Comparison of ENCODE assay signal across 9 cellular contexts in genomic region chr1:2313651-2314296, GRCh38.
A peak's percentile ranks its signal among the peaks of the same experiment; 100 is the strongest.
DNase-seq lines count a peak whose midpoint lies in the region; ATAC-seq and TF ChIP-seq lines count a peak whose summit lies in the region.
"Had no signal": no experiment of that assay in that cellular context is flagged by ENCODE, and none has a peak within 500 bp of the region (broad histone marks: within the 10 kb centered on the region; RNA-seq: fewer than 3 reads in every experiment).

No MANE protein-coding gene starts in this region.

- H3K9me3 Mint-ChIP-seq in natural killer cell, result no peaks in the 10 kb centered on the region
- H3K9me3 Mint-ChIP-seq in natural killer cell treated with Interleukin-12 subunit alpha and Interleukin-12 subunit beta and Interleukin-15 and Interleukin-18, amount 100 ng/mL, for 72 hours, result no peaks in the 10 kb centered on the region

- ATAC-seq in natural killer cell, result no peak
- ATAC-seq in natural killer cell treated with Interleukin-12 subunit alpha and Interleukin-12 subunit beta and Interleukin-15 and Interleukin-18, amount 100 ng/mL, for 72 hours, result no peak
- ATAC-seq in HG03439 (IDR thresholded peaks at IDR 0.05; ENCODE audit: unreplicated experiment), result no peak

- H3K4me1 ChIP-seq in duodenal mucosa (ENCODE audit: control insufficient read depth in 1 of 2, insufficient read depth in 2 of 2, low read length in 2 of 2) (peaks cover 0 to 27% of the 10 kb centered on the region in 2 donors), muscle layer of colon (ENCODE audit: insufficient read depth, low read length) (peaks cover 50% of the 10 kb centered on the region)

- H3K36me3 ChIP-seq in duodenal mucosa (ENCODE audit: control insufficient read depth in 1 of 2, insufficient read depth in 2 of 2, low read length in 2 of 2) (peaks cover 1 to 3% of the 10 kb centered on the region in 2 donors), muscle layer of colon (ENCODE audit: insufficient read depth, low read length) (no peaks in the 10 kb centered on the region)

- TF ChIP-seq CTCF in natural killer cell (IDR thresholded peaks at IDR 0.05), result no peak

- no peaks in the 10 kb centered on the region for H3K36me3 Mint-ChIP-seq in natural killer cell
- no peaks in the 10 kb centered on the region for H3K36me3 Mint-ChIP-seq in natural killer cell treated with Interleukin-12 subunit alpha and Interleukin-12 subunit beta and Interleukin-15 and Interleukin-18, amount 100 ng/mL, for 72 hours

- no peaks in the 10 kb centered on the region for H3K27me3 Mint-ChIP-seq in natural killer cell (ENCODE audit: low read depth in 2 of 2)
- no peaks in the 10 kb centered on the region for H3K27me3 Mint-ChIP-seq in natural killer cell treated with Interleukin-12 subunit alpha and Interleukin-12 subunit beta and Interleukin-15 and Interleukin-18, amount 100 ng/mL, for 72 hours

- intact Hi-C loops in natural killer cell (cut with micrococcal nuclease), result loop anchor here (2.0 kb wide), 2 partner anchors 13 to 115 kb away; no protein-coding TSS in a partner anchor

- H3K9ac ChIP-seq in duodenal mucosa (ENCODE audit: low read depth in 1 of 2, low read length in 2 of 2) (peak overlapping the region in 1 of 2 donors; percentile 18), muscle layer of colon (ENCODE audit: low read length) (no peak overlapping the region)

- DNase-seq in natural killer cell (no peak), T-helper 9 cell (no peak), NOMO-1 (lab: John Stamatoyannopoulos, UW; ENCODE audit: unreplicated experiment in 2 of 2) (no peak), NCI-H1105 (lab: John Stamatoyannopoulos, UW) (no peak)
- no peak for DNase-seq in natural killer cell treated with Interleukin-12 subunit alpha and Interleukin-12 subunit beta and Interleukin-15 and Interleukin-18, amount 100 ng/mL, for 72 hours (ENCODE audit: low spot score)
- DNase-seq: DND-41 had no signal

- H3K4me1 Mint-ChIP-seq in natural killer cell, result peaks cover 0 to 22% of the 10 kb centered on the region in 2 donors
- peaks cover 0 to 5% of the 10 kb centered on the region in 2 donors for H3K4me1 Mint-ChIP-seq in natural killer cell treated with Interleukin-12 subunit alpha and Interleukin-12 subunit beta and Interleukin-15 and Interleukin-18, amount 100 ng/mL, for 72 hours (ENCODE audit: low read depth in 2 of 2)

- H3K27ac ChIP-seq in duodenal mucosa (ENCODE audit: low read depth, low read length) (peak overlapping the region; percentile 10), muscle layer of colon (ENCODE audit: low read depth, low read length) (peak overlapping the region; percentile 86)

- H3K9me3 ChIP-seq in duodenal mucosa (ENCODE audit: control insufficient read depth in 1 of 2, low read length in 2 of 2) (no peaks in the 10 kb centered on the region), muscle layer of colon (ENCODE audit: low read length) (no peaks in the 10 kb centered on the region)

- peak overlapping the region; percentile 43 to 65 for H3K27ac Mint-ChIP-seq in natural killer cell
- H3K27ac Mint-ChIP-seq in natural killer cell treated with Interleukin-12 subunit alpha and Interleukin-12 subunit beta and Interleukin-15 and Interleukin-18, amount 100 ng/mL, for 72 hours, result no peak overlapping the region

- H3K4me3 Mint-ChIP-seq in natural killer cell, result peak overlapping the region; percentile 13
- H3K4me3 Mint-ChIP-seq in natural killer cell treated with Interleukin-12 subunit alpha and Interleukin-12 subunit beta and Interleukin-15 and Interleukin-18, amount 100 ng/mL, for 72 hours, result no peak overlapping the region

- H3K4me3 ChIP-seq in duodenal mucosa (ENCODE audit: low read depth in 1 of 2, low read length in 2 of 2) (no peak overlapping the region), muscle layer of colon (ENCODE audit: low read depth in 1 of 2, low read length in 2 of 2) (peak overlapping the region in 1 of 2 donors; percentile 23)

- H3K27me3 ChIP-seq in duodenal mucosa (ENCODE audit: control insufficient read depth in 1 of 2, insufficient read depth in 2 of 2, low read length in 2 of 2), result no peaks in the 10 kb centered on the region
- H3K27me3 ChIP-seq in muscle layer of colon (ENCODE audit: control insufficient read depth in 1 of 2, insufficient read depth in 2 of 2, low read length in 2 of 2), result no peaks in the 10 kb centered on the region

Comparison
In these comparisons a context has a peak if more than half of its experiments do, and no peak if none do; other contexts are left out.
1. H3K27ac Mint-ChIP-seq: peak in natural killer cell (2 of 2); none in natural killer cell treated with Interleukin-12 subunit alpha and Interleukin-12 subunit beta and Interleukin-15 and Interleukin-18, amount 100 ng/mL, for 72 hours (0 of 2).